15 cellular contexts compared by ENCODE assay signal in the genomic region with DNA sequence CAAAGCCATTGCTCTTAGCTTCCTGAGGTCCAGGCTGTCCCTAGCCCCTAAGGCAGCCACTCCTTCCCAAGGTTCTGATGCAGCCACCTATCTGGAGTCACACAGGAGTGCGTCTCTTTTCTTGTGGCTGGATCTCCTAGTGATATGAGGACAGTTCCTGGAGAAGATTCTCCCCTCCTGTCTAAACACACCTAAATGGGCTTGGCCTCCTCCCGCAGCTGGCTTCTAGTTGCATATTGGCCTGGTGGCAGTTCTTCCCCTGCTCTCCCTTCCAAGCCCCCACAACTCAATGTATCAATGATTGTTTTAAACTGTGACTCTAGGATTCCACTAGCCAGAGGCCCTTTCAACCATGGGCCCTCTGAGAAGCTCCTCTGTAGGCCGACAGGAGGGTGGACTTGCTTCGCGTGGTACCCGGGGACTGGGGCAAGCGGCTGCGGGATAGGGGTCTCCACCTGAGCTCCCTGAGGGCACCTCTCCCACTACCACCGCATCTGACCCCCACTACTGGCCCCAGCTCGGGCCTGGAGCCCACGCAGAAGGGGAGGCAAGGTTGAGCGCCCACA. TPM values are rescaled to one million over a fixed set of nuclear protein-coding genes. Genes with fewer than 3 reads are reported as not detected.
A peak's percentile ranks its signal among the peaks of the same experiment; 100 is the strongest.
DNase-seq lines count a peak whose midpoint lies in the region; ATAC-seq and TF ChIP-seq lines count a peak whose summit lies in the region.
"Had no signal": no experiment of that assay in that cellular context is flagged by ENCODE, and none has a peak within 500 bp of the region (broad histone marks: within the 10 kb centered on the region; RNA-seq: fewer than 3 reads in every experiment).

No MANE protein-coding gene starts in this region.

- H4K20me1 ChIP-seq in GM23248 (ENCODE audit: insufficient read depth), result no peaks in the 10 kb centered on the region

- H3K36me3 Mint-ChIP-seq in brain, result no peaks in the 10 kb centered on the region
- H3K36me3 Mint-ChIP-seq in CD8-positive, alpha-beta memory T cell, result no peaks in the 10 kb centered on the region
- H3K36me3 Mint-ChIP-seq: activated naive CD4-positive, alpha-beta T cell treated with anti-CD3 and anti-CD28 coated beads, Interleukin-2, amount 10 ng/mL, durations not matched to agents 7 days and 5 days; immature natural killer cell had no signal

- no peak overlapping the region for H3K27ac Mint-ChIP-seq in brain
- H3K27ac Mint-ChIP-seq in CD8-positive, alpha-beta memory T cell, result no peak overlapping the region
- H3K27ac Mint-ChIP-seq: activated naive CD4-positive, alpha-beta T cell treated with anti-CD3 and anti-CD28 coated beads, Interleukin-2, amount 10 ng/mL, durations not matched to agents 7 days and 5 days; effector memory CD8-positive, alpha-beta T cell; immature natural killer cell; stimulated activated naive CD8-positive, alpha-beta T cell treated with anti-CD3 and anti-CD28 coated beads, Interleukin-15, Interleukin-2, amounts not matched to agents 100 ng/mL and 50 ng/mL, for 24 hours had no signal

- peaks cover 75% of the 10 kb centered on the region for H3K27me3 Mint-ChIP-seq in brain
- H3K27me3 Mint-ChIP-seq in CD8-positive, alpha-beta memory T cell, result peaks cover 34 to 44% of the 10 kb centered on the region in 2 donors

- peak overlapping the region in 3 of 5 experiments; percentile 19 to 60 (median 51) for H3K4me3 Mint-ChIP-seq in brain
- no peak overlapping the region for H3K4me3 Mint-ChIP-seq in CD8-positive, alpha-beta memory T cell
- H3K4me3 Mint-ChIP-seq: activated naive CD4-positive, alpha-beta T cell treated with anti-CD3 and anti-CD28 coated beads, Interleukin-2, amount 10 ng/mL, durations not matched to agents 7 days and 5 days; effector memory CD8-positive, alpha-beta T cell; immature natural killer cell; stimulated activated naive CD8-positive, alpha-beta T cell treated with anti-CD3 and anti-CD28 coated beads, Interleukin-15, Interleukin-2, amounts not matched to agents 100 ng/mL and 50 ng/mL, for 24 hours had no signal

- H3K36me3 ChIP-seq in GM23248 (ENCODE audit: low read depth) (no peaks in the 10 kb centered on the region), stomach (no peaks in the 10 kb centered on the region)
- H3K36me3 ChIP-seq in CD8-positive, alpha-beta memory T cell (ENCODE audit: insufficient read depth, low read length), result no peaks in the 10 kb centered on the region

- H3K4me1 ChIP-seq in GM23248 (ENCODE audit: insufficient read depth), result peaks cover 44% of the 10 kb centered on the region
- peaks cover 14 to 21% (median 20%) of the 10 kb centered on the region in 4 donors for H3K4me1 ChIP-seq in stomach
- no peaks in the 10 kb centered on the region for H3K4me1 ChIP-seq in CD8-positive, alpha-beta memory T cell (ENCODE audit: insufficient read depth, low read length)

- H3K27ac ChIP-seq in GM23248 (peak overlapping the region; percentile 40), stomach (peak overlapping the region in 4 of 5 donors; percentile 10 to 66 (median 54))
- no peak overlapping the region for H3K27ac ChIP-seq in CD8-positive, alpha-beta memory T cell (ENCODE audit: low read depth, low read length)

- H3K4me3 ChIP-seq in GM23248 (peak overlapping the region; percentile 94), stomach (peak overlapping the region; percentile 43 to 58 (median 50))
- H3K4me3 ChIP-seq in CD8-positive, alpha-beta memory T cell (ENCODE audit: low read length), result no peak overlapping the region

- intact Hi-C loops in stomach (cut with DNase I; ENCODE audit: low total_unique reads), result no loop called here

- peak overlapping the region; percentile 76 for H2AFZ ChIP-seq in GM23248

- TF ChIP-seq CTCF in brain (conservative IDR thresholded peaks at IDR 0.05) (no peak), stomach (IDR thresholded peaks at IDR 0.05) (no peak)

- no peaks in the 10 kb centered on the region for H3K9me3 ChIP-seq in GM23248 (ENCODE audit: low read depth)
- no peaks in the 10 kb centered on the region for H3K9me3 ChIP-seq in stomach
- H3K9me3 ChIP-seq in CD8-positive, alpha-beta memory T cell (ENCODE audit: low read length), result no peaks in the 10 kb centered on the region

- peaks cover 0 to 7% (median 0%) of the 10 kb centered on the region in 5 experiments for H3K9me3 Mint-ChIP-seq in brain
- no peaks in the 10 kb centered on the region for H3K9me3 Mint-ChIP-seq in CD8-positive, alpha-beta memory T cell
- H3K9me3 Mint-ChIP-seq: activated naive CD4-positive, alpha-beta T cell treated with anti-CD3 and anti-CD28 coated beads, Interleukin-2, amount 10 ng/mL, durations not matched to agents 7 days and 5 days; effector memory CD8-positive, alpha-beta T cell; immature natural killer cell; stimulated activated naive CD8-positive, alpha-beta T cell treated with anti-CD3 and anti-CD28 coated beads, Interleukin-15, Interleukin-2, amounts not matched to agents 100 ng/mL and 50 ng/mL, for 24 hours had no signal

- in situ Hi-C loops in GM23248 (cut with MboI), result no loop called here

- H3K9me2 ChIP-seq in GM23248 (ENCODE audit: insufficient read depth), result no peaks in the 10 kb centered on the region

- TF ChIP-seq EP300 in stomach (IDR thresholded peaks at IDR 0.05), result no peak

- CTCF ChIA-PET in CD8-positive, alpha-beta memory T cell (lab: Charles Lee), result no interaction called here

- peaks cover 30% of the 10 kb centered on the region for H3F3A ChIP-seq in GM23248 (ENCODE audit: insufficient read depth)

- TF ChIP-seq POLR2A in stomach (IDR thresholded peaks at IDR 0.05), result no peak

- POLR2A ChIA-PET in CD8-positive, alpha-beta memory T cell (lab: Charles Lee), result no interaction called here

- peak overlapping the region; percentile 85 for H3K4me2 ChIP-seq in GM23248 (ENCODE audit: unreplicated experiment)

- ATAC-seq in GM21529 (IDR thresholded peaks at IDR 0.05; ENCODE audit: unreplicated experiment) (no peak), GM21526 (IDR thresholded peaks at IDR 0.05; ENCODE audit: low FRiP score, unreplicated experiment) (no peak)
- ATAC-seq: effector memory CD8-positive, alpha-beta T cell had no signal

- peaks cover 68% of the 10 kb centered on the region for H3K79me2 ChIP-seq in GM23248 (ENCODE audit: insufficient read depth)

- DNase-seq in GM23248 (peak; percentile 28), islet precursor cell (peak; percentile 61), stomach (no peak), activated gamma-delta T cell (lab: John Stamatoyannopoulos, UW) (no peak)
- no peak for DNase-seq in CD8-positive, alpha-beta memory T cell
- DNase-seq: activated naive CD4-positive, alpha-beta T cell treated with anti-CD3 and anti-CD28 coated beads, Interleukin-2, amount 10 ng/mL, durations not matched to agents 7 days and 5 days; Calu3; effector memory CD8-positive, alpha-beta T cell; immature natural killer cell; NCI-H526 treated with DMSO at 0.1 percent for 48 hours had no signal

- 51 to 54% methylated on average over 12 of the region's 12 CpGs for WGBS in GM23248 (ENCODE audit: low coverage in 1 of 2, low lambda C conversion rate in 2 of 2, missing lambda C conversion rate in 2 of 2), 2 experiments
- WGBS in stomach, 5 donors, result 57 to 78% (median 66%) methylated on average over 5 to 12 of the region's 12 CpGs

- H3K4me1 Mint-ChIP-seq in brain, result peaks cover 11% of the 10 kb centered on the region
- H3K4me1 Mint-ChIP-seq in CD8-positive, alpha-beta memory T cell, result peaks cover 0 to 4% (median 0%) of the 10 kb centered on the region in 3 donors
- H3K4me1 Mint-ChIP-seq: immature natural killer cell had no signal

- peak overlapping the region; percentile 83 for H3K9ac ChIP-seq in GM23248

- H3K27me3 ChIP-seq in GM23248 (replicated peaks; ENCODE audit: insufficient read depth) (no peaks in the 10 kb centered on the region), stomach (peaks cover 0 to 55% (median 36%) of the 10 kb centered on the region in 3 donors)
- no peaks in the 10 kb centered on the region for H3K27me3 ChIP-seq in CD8-positive, alpha-beta memory T cell (ENCODE audit: insufficient read depth, low read length, poor library complexity, severe bottlenecking)

RNA-seq across cellular contexts. Expression of a gene that starts 1.4 kb away (rescaled TPM):
- 352 and 408 TPM in 2 replicates for total RNA-seq in GM23248 (2014; rRNA removed; shearing (Covaris generic))
- 312 TPM in 2 replicates for polyA plus RNA-seq in GM23248 (2016; fragmentation: Nextera tagmentation; extraction: Ambion mirVana)
- polyA plus RNA-seq in brain (ENCODE audit: insufficient read depth, low read depth, low replicate concordance), result 1.2 TPM
- total RNA-seq in stomach, result 10 to 100 TPM in 1 of 5 donors, 1 to 10 TPM in 3, under 1 TPM in 1; 0.58 to 12.1 (median 4.3) TPM
- polyA plus RNA-seq in stomach, result under 1 TPM; 0.08 to 1.00 (median 0.92) TPM
- total RNA-seq in CD8-positive, alpha-beta memory T cell, result not detected
- polyA plus RNA-seq in CD8-positive, alpha-beta memory T cell, result not detected
- total RNA-seq: Calu3, SK-MEL-5 had no signal
- polyA plus RNA-seq: immature natural killer cell had no signal

Comparison
In these comparisons a context has a peak if more than half of its experiments do, and no peak if none do; other contexts are left out.
1. DNase-seq: peak in GM23248 (single experiment) and islet precursor cell (single experiment); none in stomach (single experiment), activated gamma-delta T cell (single experiment) and CD8-positive, alpha-beta memory T cell (0 of 5).
2. H3K4me3 Mint-ChIP-seq: peak in brain (3 of 5); none in CD8-positive, alpha-beta memory T cell (0 of 7).
3. RNA of a gene that starts 1.4 kb away (polyA plus RNA-seq): 312 TPM in GM23248; 1.2 TPM in brain (single experiment), 0.08 to 1.00 TPM in stomach and not detected in CD8-positive, alpha-beta memory T cell (single experiment); every median in the first group is over 100 times any median in the second.